ENCODE assay signal across 26 cellular contexts in the genomic region with DNA sequence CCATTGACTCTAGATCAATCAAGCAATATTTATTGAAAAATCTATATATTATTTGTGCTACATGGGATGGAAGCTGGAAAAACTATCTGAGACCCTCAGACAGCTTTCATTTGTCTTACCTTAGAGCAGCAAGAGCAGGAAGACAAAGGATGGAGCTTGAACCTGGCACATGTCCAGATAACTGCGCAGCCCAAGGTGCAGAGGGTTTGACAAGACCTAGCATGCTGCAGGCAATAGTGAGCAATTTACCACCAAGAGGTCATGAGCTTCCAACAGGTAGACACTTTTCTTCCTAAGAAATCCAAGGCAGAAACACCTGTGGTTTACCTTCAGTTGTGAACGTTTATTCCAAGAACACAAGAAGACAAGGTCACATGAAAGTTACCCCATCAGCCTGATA.
"Had no signal": no experiment of that assay in that cellular context is flagged by ENCODE, and none has a peak within 500 bp of the region (broad histone marks: within the 10 kb centered on the region; RNA-seq: fewer than 3 reads in every experiment).

No MANE protein-coding gene starts in this region.

- H3K4me3 ChIP-seq: adrenal gland, body of pancreas, coronary artery, dorsolateral prefrontal cortex, esophagus muscularis mucosa had no signal

- H3K27me3 ChIP-seq: adrenal gland, body of pancreas, dorsolateral prefrontal cortex, esophagus muscularis mucosa had no signal

- H3K36me3 ChIP-seq: adrenal gland, esophagus muscularis mucosa had no signal

- H3K9me3 ChIP-seq: adrenal gland, body of pancreas, esophagus muscularis mucosa had no signal

- H3K27ac ChIP-seq: adrenal gland, body of pancreas, coronary artery, dorsolateral prefrontal cortex, esophagus muscularis mucosa had no signal

- DNase-seq: activated CD4-positive, alpha-beta memory T cell treated with anti-CD3 and anti-CD28 coated beads for 36 hours; activated CD4-positive, alpha-beta T cell treated with anti-CD3 and anti-CD28 coated beads for 36 hours; activated CD4-positive, alpha-beta T cell treated with anti-CD3 and anti-CD28 coated beads, Interleukin-2, amount 10 ng/mL, durations not matched to agents 24 days and 14 days; activated CD4-positive, CD25-positive, alpha-beta regulatory T cell; activated CD4-positive, CD25-positive, alpha-beta regulatory T cell treated with anti-CD3 and anti-CD28 coated beads, Interleukin-2, amount 50 U/mL, for 72 hours; activated CD8-positive, alpha-beta memory T cell treated with anti-CD3 and anti-CD28 coated beads, Interleukin-2, amount 10 ng/mL, durations not matched to agents 7 days and 5 days; activated CD8-positive, alpha-beta memory T cell treated with anti-CD3 and anti-CD28 coated beads, Interleukin-2, amount 50 U/mL, for 4 hours; activated CD8-positive, alpha-beta T cell treated with anti-CD3 and anti-CD28 coated beads, Interleukin-2, amount 10 ng/mL, durations not matched to agents 7 days and 5 days; activated effector memory CD4-positive, alpha-beta T cell treated with anti-CD3 and anti-CD28 coated beads, Interleukin-2, amount 50 U/mL, for 16 hours; activated naive CD4-positive, alpha-beta T cell treated with anti-CD3 and anti-CD28 coated beads for 36 hours; activated naive CD8-positive, alpha-beta T cell treated with anti-CD3 and anti-CD28 coated beads for 36 hours; activated naive CD8-positive, alpha-beta T cell treated with anti-CD3 and anti-CD28 coated beads, Interleukin-2, amount 50 U/mL, for 24 hours; activated T-cell treated with anti-CD3 and anti-CD28 coated beads, Interleukin-2, amount 50 U/mL, for 1 hour; activated T-cell treated with anti-CD3 and anti-CD28 coated beads, Interleukin-2, amount 50 U/mL, for 48 hours; adrenal gland; amygdala; aorta; body of pancreas; dorsolateral prefrontal cortex; effector memory CD4-positive, alpha-beta T cell; endodermal cell; erythroblast; foreskin melanocyte; T-helper 2 cell had no signal

- H3K4me1 ChIP-seq: adrenal gland, esophagus muscularis mucosa had no signal

- ATAC-seq: activated CD4-positive, alpha-beta T cell treated with anti-CD3 and anti-CD28 coated beads for 36 hours; activated CD8-positive, alpha-beta memory T cell treated with anti-CD3 and anti-CD28 coated beads, Interleukin-2, amount 10 ng/mL, durations not matched to agents 7 days and 5 days; activated CD8-positive, alpha-beta T cell treated with anti-CD3 and anti-CD28 coated beads, Interleukin-2, amount 10 ng/mL, durations not matched to agents 7 days and 5 days; activated naive CD8-positive, alpha-beta T cell treated with anti-CD3 and anti-CD28 coated beads, Interleukin-2, amount 50 U/mL, for 24 hours; body of pancreas had no signal
